8 cellular contexts compared by ENCODE assay signal in the genomic region with DNA sequence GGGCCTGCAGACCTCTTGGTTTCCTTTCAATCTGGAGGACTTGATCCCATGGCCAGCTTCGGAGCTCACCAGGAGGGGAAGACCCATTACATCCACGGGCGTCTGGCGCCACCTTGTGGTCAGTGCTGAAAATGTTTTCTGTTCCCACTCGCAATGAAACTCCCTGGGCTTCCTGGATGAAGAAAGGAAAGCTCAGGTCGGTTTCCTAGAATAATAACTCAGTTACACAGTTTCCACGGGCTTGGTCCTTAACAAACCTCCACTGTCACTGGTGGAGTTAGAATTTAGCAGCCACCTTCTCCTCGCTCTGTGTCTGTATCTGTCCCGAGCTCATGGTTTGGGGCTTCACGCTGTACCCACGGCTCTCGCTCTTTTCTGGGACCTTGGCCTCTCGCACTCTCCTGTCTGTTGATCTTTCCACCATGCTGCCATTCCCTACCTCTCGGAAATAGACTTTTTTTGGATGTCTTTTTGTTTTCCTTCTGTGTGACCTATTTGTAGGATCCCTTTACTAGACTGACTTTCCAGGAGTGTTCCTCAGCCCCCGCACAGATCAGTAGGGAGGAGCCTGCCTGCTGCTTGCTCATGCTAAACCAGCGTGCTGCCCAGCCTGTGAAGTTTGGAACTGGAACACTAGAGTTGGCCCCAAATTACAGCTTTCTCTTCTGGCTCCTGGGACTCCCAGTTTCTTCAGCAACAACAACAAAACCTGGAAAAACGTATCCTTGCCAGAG. TPM values are rescaled to one million over a fixed set of nuclear protein-coding genes. Genes with fewer than 3 reads are reported as not detected.
DNase-seq lines count a peak whose midpoint lies in the region; ATAC-seq and TF ChIP-seq lines count a peak whose summit lies in the region.

No MANE protein-coding gene starts in this region.

- H3K36me3 Mint-ChIP-seq in HFFc6 (ENCODE audit: low read depth) (no peaks in the 10 kb centered on the region), osteocyte (ENCODE audit: unreplicated experiment) (no peaks in the 10 kb centered on the region)

- DNase-seq in HFFc6 (peak; percentile 79), NCI-H1092 (lab: John Stamatoyannopoulos, UW) (peak; percentile 73), SK-N-SH (peak; percentile 84), glomerular visceral epithelial cell (ENCODE audit: extremely low spot score) (peak; percentile 90), osteocyte (ENCODE audit: extremely low spot score, unreplicated experiment) (peak; percentile 95), thoracic aorta (ENCODE audit: low spot score) (peak; percentile 69)
- peak; percentile 79 for DNase-seq in activated naive CD4-positive, alpha-beta T cell treated with anti-CD3 and anti-CD28 coated beads, Interleukin-2, amount 50 U/mL, for 16 hours

- H3K4me3 ChIP-seq in SK-N-SH (ENCODE audit: low read depth in 2 of 2, low read length in 1 of 2) (peak overlapping the region in 1 of 2 experiments; percentile 42; a peak in 2 of 4 replicates), thoracic aorta (peak overlapping the region; percentile 76)

- TF ChIP-seq EP300 in SK-N-SH (IDR thresholded peaks at IDR 0.05; ENCODE audit: borderline replicate concordance in 1 of 2, low read depth in 1 of 2, low read length in 1 of 2), result no peak

- peak; percentile 99 for TF ChIP-seq RAD21 in SK-N-SH (IDR thresholded peaks at IDR 0.05; ENCODE audit: low read length)

- peaks cover 5% of the 10 kb centered on the region for H3F3A ChIP-seq in SK-N-SH (replicated peaks; ENCODE audit: insufficient read depth)

- peak; percentile 99 for TF ChIP-seq CTCF in HFFc6 (IDR thresholded peaks at IDR 0.05)
- TF ChIP-seq CTCF in SK-N-SH (IDR thresholded peaks at IDR 0.05), result peak; percentile 86
- peak; percentile 93 for TF ChIP-seq CTCF in osteocyte (IDR thresholded peaks at IDR 0.05)
- TF ChIP-seq CTCF in thoracic aorta (IDR thresholded peaks at IDR 0.05), result peak; percentile 91

- H3K27ac ChIP-seq in SK-N-SH (ENCODE audit: low read depth in 2 of 2, low read length in 1 of 2), result no peak overlapping the region
- peak overlapping the region; percentile 67 to 77 for H3K27ac ChIP-seq in thoracic aorta

- peak overlapping the region; percentile 55 for H2AFZ ChIP-seq in SK-N-SH (ENCODE audit: low read depth)

- POLR2A ChIA-PET in SK-N-SH (lab: Yijun Ruan, JAX), result interaction anchor here (0.6 to 2.6 kb wide), 5 partner anchors 151 to 818 kb away, joined by 3 to 23 read pairs (median 4); a partner anchor contains a TSS

- H3K79me2 ChIP-seq in SK-N-SH (ENCODE audit: insufficient read depth), result no peaks in the 10 kb centered on the region

- no peaks in the 10 kb centered on the region for H3K9me3 Mint-ChIP-seq in HFFc6
- no peaks in the 10 kb centered on the region for H3K9me3 Mint-ChIP-seq in osteocyte (ENCODE audit: unreplicated experiment)

- no peaks in the 10 kb centered on the region for H3K9me2 ChIP-seq in SK-N-SH

- H3K27ac Mint-ChIP-seq in HFFc6, result peak overlapping the region; percentile 70
- H3K27ac Mint-ChIP-seq in osteocyte (ENCODE audit: unreplicated experiment), result peak overlapping the region; percentile 62

- H3K4me1 ChIP-seq in ES-I3 (ENCODE audit: insufficient read depth, low read length) (peaks cover 3% of the 10 kb centered on the region; the same call in 1 of the 2 replicates), SK-N-SH (ENCODE audit: control insufficient read depth in 1 of 2, insufficient read depth in 2 of 2, low read depth in 1 of 2, low read length in 1 of 2) (peaks cover 5 to 7% of the 10 kb centered on the region in 2 experiments; a peak in 2 of 4 replicates), thoracic aorta (ENCODE audit: control insufficient read depth in 1 of 2, low read depth in 2 of 2) (peaks cover 0 to 5% of the 10 kb centered on the region in 2 donors)

- H4K20me1 ChIP-seq in SK-N-SH (ENCODE audit: insufficient read depth), result no peaks in the 10 kb centered on the region

- H3K27me3 ChIP-seq in SK-N-SH (ENCODE audit: insufficient read depth) (no peaks in the 10 kb centered on the region), thoracic aorta (replicated peaks; ENCODE audit: insufficient read depth) (no peaks in the 10 kb centered on the region)

- peak overlapping the region; percentile 59 for H3K9ac ChIP-seq in ES-I3 (ENCODE audit: low read depth, low read length)
- no peak overlapping the region for H3K9ac ChIP-seq in SK-N-SH

- H3K36me3 ChIP-seq in ES-I3 (ENCODE audit: insufficient read depth, low read length), result no peaks in the 10 kb centered on the region
- no peaks in the 10 kb centered on the region for H3K36me3 ChIP-seq in SK-N-SH (replicated peaks in 1 of 2; ENCODE audit: control insufficient read depth in 1 of 2, insufficient read depth in 2 of 2, low read length in 1 of 2)
- no peaks in the 10 kb centered on the region for H3K36me3 ChIP-seq in thoracic aorta

- peaks cover 34% of the 10 kb centered on the region for H3K4me1 Mint-ChIP-seq in HFFc6 (ENCODE audit: low read depth)
- peaks cover 23% of the 10 kb centered on the region for H3K4me1 Mint-ChIP-seq in osteocyte (ENCODE audit: unreplicated experiment)

- CTCF ChIA-PET in SK-N-SH (lab: Yijun Ruan, JAX), result interaction anchor here (0.6 to 5.5 kb wide), 92 partner anchors 9 to 1092 kb away, joined by 3 to 85 read pairs (median 4); a partner anchor contains a TSS

- H3K4me3 Mint-ChIP-seq in HFFc6, result peak overlapping the region; percentile 88
- H3K4me3 Mint-ChIP-seq in osteocyte (ENCODE audit: unreplicated experiment), result peak overlapping the region; percentile 72

- peak overlapping the region; percentile 31; the same call in 1 of the 2 replicates for H3K4me2 ChIP-seq in SK-N-SH

- H3K9me3 ChIP-seq in ES-I3 (ENCODE audit: control insufficient read depth, insufficient read depth, low read length), result no peaks in the 10 kb centered on the region
- no peaks in the 10 kb centered on the region for H3K9me3 ChIP-seq in SK-N-SH
- no peaks in the 10 kb centered on the region for H3K9me3 ChIP-seq in thoracic aorta

- no peaks in the 10 kb centered on the region for H3K27me3 Mint-ChIP-seq in HFFc6 (ENCODE audit: insufficient read depth)
- H3K27me3 Mint-ChIP-seq in osteocyte (ENCODE audit: unreplicated experiment), result no peaks in the 10 kb centered on the region

- ATAC-seq in thoracic aorta (ENCODE audit: insufficient number of reproducible peaks, low FRiP score, low read depth), result peak; percentile 94

- 39% methylated on average over 17 of the region's 17 CpGs for WGBS in SK-N-SH (ENCODE audit: low lambda C conversion rate)

TF ChIP-seq in SK-N-SH, 30 proteins besides CTCF, POLR2A, EP300 and RAD21:
- TF ChIP-seq CHD2 (IDR thresholded peaks at IDR 0.05; ENCODE audit: low read length, partially characterized antibody) (peak; percentile 30), JUND (IDR thresholded peaks at IDR 0.05) (no peak), SMC3 (IDR thresholded peaks at IDR 0.05; ENCODE audit: low read depth, low read length) (peak; percentile 97), RCOR1 (IDR thresholded peaks at IDR 0.05; ENCODE audit: low read length) (no peak)
- TF ChIP-seq, protein P1, sequence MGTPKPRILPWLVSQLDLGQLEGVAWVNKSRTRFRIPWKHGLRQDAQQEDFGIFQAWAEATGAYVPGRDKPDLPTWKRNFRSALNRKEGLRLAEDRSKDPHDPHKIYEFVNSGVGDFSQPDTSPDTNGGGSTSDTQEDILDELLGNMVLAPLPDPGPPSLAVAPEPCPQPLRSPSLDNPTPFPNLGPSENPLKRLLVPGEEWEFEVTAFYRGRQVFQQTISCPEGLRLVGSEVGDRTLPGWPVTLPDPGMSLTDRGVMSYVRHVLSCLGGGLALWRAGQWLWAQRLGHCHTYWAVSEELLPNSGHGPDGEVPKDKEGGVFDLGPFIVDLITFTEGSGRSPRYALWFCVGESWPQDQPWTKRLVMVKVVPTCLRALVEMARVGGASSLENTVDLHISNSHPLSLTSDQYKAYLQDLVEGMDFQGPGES (IDR thresholded peaks at IDR 0.05; ENCODE audit: low read depth, low read length), result no peak
- TF ChIP-seq, protein P2, sequence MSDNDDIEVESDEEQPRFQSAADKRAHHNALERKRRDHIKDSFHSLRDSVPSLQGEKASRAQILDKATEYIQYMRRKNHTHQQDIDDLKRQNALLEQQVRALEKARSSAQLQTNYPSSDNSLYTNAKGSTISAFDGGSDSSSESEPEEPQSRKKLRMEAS (IDR thresholded peaks at IDR 0.05; ENCODE audit: low read depth), result no peak

RNA-seq across cellular contexts. Expression of a gene that starts 56.3 kb away (rescaled TPM):
- 1 to 10 TPM in 1 of 6 experiments, under 1 TPM in 5; 0.51 to 1.5 (median 0.82) TPM for total RNA-seq in HFFc6 (2021; fragmentation: NEBNext Ultra II Directional; extraction: Animal tissue kit (Norgen Biotek cat#: 25700))
- polyA plus RNA-seq in SK-N-SH (2012; rRNA removed), result 0.58 and 0.78 TPM in 2 replicates
- polyA plus RNA-seq in SK-N-SH (2012; cell fraction: cytosol; rRNA removed), result 0.33 and 0.43 TPM in 2 replicates
- 1.8 and 2.7 TPM in 2 replicates for polyA plus RNA-seq in SK-N-SH (2012; cell fraction: nucleus; rRNA removed)
- total RNA-seq in osteocyte (0.55 TPM in 1 of 2 replicates, not detected in the other), thoracic aorta (1 to 10 TPM in 1 of 2 donors, under 1 TPM in 1; 0.71 to 1.6 TPM)

Comparison
In these comparisons a context has a peak if more than half of its experiments do, and no peak if none do; other contexts are left out.
1. H3K27ac ChIP-seq: peak in thoracic aorta (2 of 2); none in SK-N-SH (0 of 2).
2. Peak in every context shown above with its lines, with median percentiles within 50 percentile points of each other: DNase-seq and CTCF ChIP-seq.